Comparison of ENCODE assay signal across 8 cellular contexts in the genomic region with DNA sequence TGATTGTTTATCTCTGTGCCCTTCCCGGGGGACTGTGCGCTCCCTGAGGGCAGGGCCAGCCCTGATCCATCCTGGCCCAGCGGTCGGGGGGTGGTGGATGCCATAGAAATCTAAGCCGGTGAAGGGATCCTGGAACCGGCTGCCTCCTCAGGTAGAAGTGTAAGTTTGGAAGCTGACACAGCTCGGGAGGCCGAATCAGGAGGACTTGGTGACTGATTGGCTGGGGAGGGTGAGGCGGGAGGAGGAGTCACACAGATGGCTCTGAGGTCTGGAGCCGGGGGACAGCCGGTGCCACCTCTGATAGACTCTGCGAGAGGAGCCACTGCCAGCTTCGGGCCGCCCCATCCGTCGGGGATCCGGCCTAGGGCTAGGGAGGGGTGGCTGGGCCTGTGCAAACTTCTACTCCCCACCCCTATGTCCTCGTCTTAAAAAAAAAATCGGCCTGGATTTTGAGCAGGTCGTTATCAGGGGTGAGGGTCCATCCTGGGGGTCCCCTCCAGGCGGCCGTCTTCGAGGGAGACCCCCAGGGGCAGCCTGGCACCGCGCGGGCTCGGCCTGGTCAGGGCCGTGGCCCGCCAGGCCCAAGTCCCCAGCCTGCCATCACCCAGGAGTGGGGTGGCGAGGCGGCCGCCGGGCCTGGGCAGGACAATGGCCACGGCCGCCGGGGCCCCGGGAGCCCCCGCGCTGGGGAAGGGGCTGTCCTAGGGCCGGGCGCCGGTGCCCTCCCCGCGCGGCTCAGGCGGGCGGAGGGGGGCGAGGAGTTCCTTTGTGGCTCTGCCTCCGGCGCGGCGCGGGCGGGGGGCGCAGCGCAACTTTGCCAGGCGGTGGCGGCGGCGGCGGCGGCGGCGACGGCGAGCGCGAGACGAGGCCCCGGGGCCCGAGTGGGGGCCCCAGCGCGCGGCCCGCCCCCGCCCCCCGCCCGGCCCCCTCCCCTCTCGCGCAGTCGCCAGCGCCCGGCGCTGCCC. TPM values are rescaled to one million over a fixed set of nuclear protein-coding genes. Genes with fewer than 3 reads are reported as not detected.
DNase-seq lines count a peak whose midpoint lies in the region; ATAC-seq and TF ChIP-seq lines count a peak whose summit lies in the region.

No MANE protein-coding gene starts in this region.

- POLR2A ChIA-PET in HEK293T (lab: Yijun Ruan, JAX) = interaction anchor here (1.7 kb wide), 1 partner anchor 128 kb away, joined by 5 read pairs; no protein-coding TSS in a partner anchor

- peak overlapping the region; percentile 59 for H3K4me3 Mint-ChIP-seq in stimulated activated memory B cell treated with anti-CD40 and anti-IgM and Interleukin-4, amounts not matched to agents 10 μg/mL and 1 μg/mL and 100 μg/mL, for 72 hours

- DNase-seq in D341Med (ENCODE audit: low spot score) (peak; percentile 78), HEK293T (ENCODE audit: extremely low spot score) (peak; percentile 64), NCI-H748 (lab: John Stamatoyannopoulos, UW; ENCODE audit: unreplicated experiment) (peak; percentile 89), activated T-cell treated with anti-CD3 and anti-CD28 coated beads for 4 hours (peak; percentile 11), erythroblast (lab: John Stamatoyannopoulos, UW) (peak; percentile 58 to 72), NCI-H1930 (lab: John Stamatoyannopoulos, UW) (no peak)

- H3K27me3 ChIP-seq in mononuclear cell (ENCODE audit: insufficient read depth, low read length) = peaks cover 2% of the 10 kb centered on the region

- peak; percentile 78 for ATAC-seq in stimulated activated memory B cell treated with anti-CD40 and anti-IgM and Interleukin-4, amounts not matched to agents 10 μg/mL and 1 μg/mL and 100 μg/mL, for 72 hours

- no peaks in the 10 kb centered on the region for H3K36me3 Mint-ChIP-seq in stimulated activated memory B cell treated with anti-CD40 and anti-IgM and Interleukin-4, amounts not matched to agents 10 μg/mL and 1 μg/mL and 100 μg/mL, for 72 hours

- H3K9me3 ChIP-seq in mononuclear cell (ENCODE audit: low read depth, low read length) = no peaks in the 10 kb centered on the region

- peaks cover 13% of the 10 kb centered on the region for H3K27me3 Mint-ChIP-seq in stimulated activated memory B cell treated with anti-CD40 and anti-IgM and Interleukin-4, amounts not matched to agents 10 μg/mL and 1 μg/mL and 100 μg/mL, for 72 hours

- H3K4me3 ChIP-seq in mononuclear cell (ENCODE audit: low read length) = peak overlapping the region; percentile 46

- H3K27ac Mint-ChIP-seq in stimulated activated memory B cell treated with anti-CD40 and anti-IgM and Interleukin-4, amounts not matched to agents 10 μg/mL and 1 μg/mL and 100 μg/mL, for 72 hours = peak overlapping the region; percentile 30

- H3K9me3 Mint-ChIP-seq in stimulated activated memory B cell treated with anti-CD40 and anti-IgM and Interleukin-4, amounts not matched to agents 10 μg/mL and 1 μg/mL and 100 μg/mL, for 72 hours = no peaks in the 10 kb centered on the region

- TF ChIP-seq POLR2A in erythroblast (IDR thresholded peaks at IDR 0.05; ENCODE audit: low read length) = peak; percentile 89

- peaks cover 35% of the 10 kb centered on the region for H3K4me1 Mint-ChIP-seq in stimulated activated memory B cell treated with anti-CD40 and anti-IgM and Interleukin-4, amounts not matched to agents 10 μg/mL and 1 μg/mL and 100 μg/mL, for 72 hours

- H3K4me1 ChIP-seq in mononuclear cell (ENCODE audit: insufficient read depth, low read length) = peaks cover 31% of the 10 kb centered on the region

- CTCF ChIA-PET in HEK293T (lab: Yijun Ruan, JAX) = interaction anchor here (1.5 kb wide), 1 partner anchor 42 kb away, joined by 3 read pairs; no protein-coding TSS in a partner anchor

TF ChIP-seq in HEK293T, 16 proteins besides CTCF, POLR2A, EP300 and RAD21:
- no peak for TF ChIP-seq FOXA1 (IDR thresholded peaks at IDR 0.05)
- TF ChIP-seq NFRKB (IDR thresholded peaks at IDR 0.05) = no peak
- no peak for TF ChIP-seq FOXK2 (IDR thresholded peaks at IDR 0.05)
- no peak for TF ChIP-seq ELF4 (IDR thresholded peaks at IDR 0.05)
- TF ChIP-seq ZNF384 (IDR thresholded peaks at IDR 0.05) = no peak
- no peak; the same call in 1 of the 2 replicates for TF ChIP-seq FOXM1 (IDR thresholded peaks at IDR 0.05; ENCODE audit: borderline replicate concordance)
- TF ChIP-seq SUZ12 (IDR thresholded peaks at IDR 0.05) = no peak
- no peak for TF ChIP-seq LEF1 (IDR thresholded peaks at IDR 0.05; ENCODE audit: borderline replicate concordance)
- TF ChIP-seq HDGF (IDR thresholded peaks at IDR 0.05; ENCODE audit: borderline replicate concordance) = no peak
- TF ChIP-seq ARNT (IDR thresholded peaks at IDR 0.05) = no peak
- TF ChIP-seq CTBP1 (IDR thresholded peaks at IDR 0.05; ENCODE audit: borderline replicate concordance) = no peak
- TF ChIP-seq, protein P1, sequence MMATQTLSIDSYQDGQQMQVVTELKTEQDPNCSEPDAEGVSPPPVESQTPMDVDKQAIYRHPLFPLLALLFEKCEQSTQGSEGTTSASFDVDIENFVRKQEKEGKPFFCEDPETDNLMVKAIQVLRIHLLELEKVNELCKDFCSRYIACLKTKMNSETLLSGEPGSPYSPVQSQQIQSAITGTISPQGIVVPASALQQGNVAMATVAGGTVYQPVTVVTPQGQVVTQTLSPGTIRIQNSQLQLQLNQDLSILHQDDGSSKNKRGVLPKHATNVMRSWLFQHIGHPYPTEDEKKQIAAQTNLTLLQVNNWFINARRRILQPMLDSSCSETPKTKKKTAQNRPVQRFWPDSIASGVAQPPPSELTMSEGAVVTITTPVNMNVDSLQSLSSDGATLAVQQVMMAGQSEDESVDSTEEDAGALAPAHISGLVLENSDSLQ (IDR thresholded peaks at IDR 0.05) = no peak
- TF ChIP-seq BHLHE40 (IDR thresholded peaks at IDR 0.05; ENCODE audit: borderline replicate concordance) = no peak
- no peak for TF ChIP-seq SP1 (IDR thresholded peaks at IDR 0.05)
- TF ChIP-seq TARDBP (IDR thresholded peaks at IDR 0.05) = no peak

RNA-seq across cellular contexts. Expression of a gene that starts 0.7 kb away (rescaled TPM):
- total RNA-seq in mononuclear cell = 11.8 TPM

Comparison
In these comparisons a context has a peak if more than half of its experiments do, and no peak if none do; other contexts are left out.
1. DNase-seq: peak in D341Med (single experiment), HEK293T (single experiment), NCI-H748 (single experiment), activated T-cell treated with anti-CD3 and anti-CD28 coated beads for 4 hours (single experiment) and erythroblast (2 of 2); none in NCI-H1930 (0 of 2).